28 cellular contexts compared by ENCODE assay signal in genomic region chr4:4849106-4849505, GRCh38. TPM values are rescaled to one million over a fixed set of nuclear protein-coding genes. Genes with fewer than 3 reads are reported as not detected.
"Had no signal": no experiment of that assay in that cellular context is flagged by ENCODE, and none has a peak within 500 bp of the region (broad histone marks: within the 10 kb centered on the region; RNA-seq: fewer than 3 reads in every experiment).

No MANE protein-coding gene starts in this region.

- ATAC-seq: activated T-helper 17 cell treated with anti-CD3 and anti-CD28 coated beads, Interleukin-2, amount 50 U/mL, for 72 hours; Panc1 had no signal

- H3K36me3 ChIP-seq: adrenal gland, SJCRH30 had no signal

- H3K4me3 ChIP-seq: adrenal gland, SJCRH30 had no signal

- H3K9ac ChIP-seq: KMS-11, SK-N-SH had no signal

- H3K9me3 Mint-ChIP-seq: activated CD4-positive, alpha-beta memory T cell treated with anti-CD3 and anti-CD28 coated beads for 36 hours; activated CD4-positive, alpha-beta T cell treated with anti-CD3 and anti-CD28 coated beads, Interleukin-2, amount 10 ng/mL, durations not matched to agents 7 days and 5 days; activated naive CD8-positive, alpha-beta T cell treated with anti-CD3 and anti-CD28 coated beads, Interleukin-2, amount 10 ng/mL, durations not matched to agents 7 days and 5 days; activated T-helper 17 cell treated with anti-CD3 and anti-CD28 coated beads, Interleukin-2, amount 50 U/mL, for 72 hours had no signal

- H3K4me3 Mint-ChIP-seq: activated CD4-positive, alpha-beta memory T cell treated with anti-CD3 and anti-CD28 coated beads for 36 hours; activated CD4-positive, alpha-beta T cell treated with anti-CD3 and anti-CD28 coated beads, Interleukin-2, amount 10 ng/mL, durations not matched to agents 7 days and 5 days; activated naive CD8-positive, alpha-beta T cell treated with anti-CD3 and anti-CD28 coated beads, Interleukin-2, amount 10 ng/mL, durations not matched to agents 7 days and 5 days; activated T-helper 17 cell treated with anti-CD3 and anti-CD28 coated beads, Interleukin-2, amount 50 U/mL, for 72 hours had no signal

- H3K4me1 ChIP-seq: SJCRH30 had no signal

- H3K9me3 ChIP-seq: adrenal gland, SJCRH30, SK-N-SH had no signal

- H3K27ac Mint-ChIP-seq: activated CD4-positive, alpha-beta memory T cell treated with anti-CD3 and anti-CD28 coated beads for 36 hours; activated CD4-positive, alpha-beta T cell treated with anti-CD3 and anti-CD28 coated beads, Interleukin-2, amount 10 ng/mL, durations not matched to agents 7 days and 5 days; activated naive CD8-positive, alpha-beta T cell treated with anti-CD3 and anti-CD28 coated beads, Interleukin-2, amount 10 ng/mL, durations not matched to agents 7 days and 5 days; activated T-helper 17 cell treated with anti-CD3 and anti-CD28 coated beads, Interleukin-2, amount 50 U/mL, for 72 hours had no signal

- H3K36me3 Mint-ChIP-seq: activated CD4-positive, alpha-beta memory T cell treated with anti-CD3 and anti-CD28 coated beads for 36 hours; activated naive CD8-positive, alpha-beta T cell treated with anti-CD3 and anti-CD28 coated beads, Interleukin-2, amount 10 ng/mL, durations not matched to agents 7 days and 5 days had no signal

- DNase-seq: activated CD4-positive, alpha-beta memory T cell treated with anti-CD3 and anti-CD28 coated beads for 36 hours; activated CD4-positive, alpha-beta T cell treated with anti-CD3 and anti-CD28 coated beads, Interleukin-2, amount 10 ng/mL, durations not matched to agents 7 days and 5 days; activated CD4-positive, CD25-positive, alpha-beta regulatory T cell; activated CD8-positive, alpha-beta memory T cell treated with anti-CD3 and anti-CD28 coated beads for 24 hours; activated naive CD4-positive, alpha-beta T cell treated with anti-CD3 and anti-CD28 coated beads, Interleukin-2, amount 50 U/mL, for 16 hours; activated naive CD8-positive, alpha-beta T cell treated with anti-CD3 and anti-CD28 coated beads, Interleukin-2, amount 10 ng/mL, durations not matched to agents 7 days and 5 days; activated T-cell treated with anti-CD3 and anti-CD28 coated beads for 4 hours; activated T-cell treated with anti-CD3 and anti-CD28 coated beads, Interleukin-2, amount 50 U/mL, for 48 hours; adrenal gland; anterior cingulate cortex; caudate nucleus; NCI-H1092; NCI-H1417; NCI-H2029 treated with DMSO at 0.1 percent for 48 hours; NCI-H2171; NCI-H226; NCI-H526; NK-92 treated with Interleukin-12 subunit alpha and Interleukin-12 subunit beta, amount 100 ng/mL, for 24 hours; OCI-M1; RPMI8226; SJCRH30; SK-N-SH; T-helper 1 cell had no signal

- H3K27ac ChIP-seq: adrenal gland, KMS-11, SJCRH30, VCaP had no signal

RNA-seq across cellular contexts. Expression of gene MSX1, which starts 10.4 kb away (rescaled TPM):
- total RNA-seq: activated CD4-positive, alpha-beta T cell treated with anti-CD3 and anti-CD28 coated beads, Interleukin-2, amount 10 ng/mL, durations not matched to agents 7 days and 5 days; activated naive CD8-positive, alpha-beta T cell treated with anti-CD3 and anti-CD28 coated beads, Interleukin-2, amount 10 ng/mL, durations not matched to agents 7 days and 5 days; activated T-helper 17 cell treated with anti-CD3 and anti-CD28 coated beads, Interleukin-2, amount 50 U/mL, for 72 hours; T-helper 2 cell treated with Interferon-gamma antibody and Interleukin-4, amounts not matched to agents 100 ng/mL and 5 ng/mL, for 36 hours had no signal
